19 cellular contexts compared by ENCODE assay signal in genomic region chr2:6202756-6203155, GRCh38.
DNase-seq lines count a peak whose midpoint lies in the region; ATAC-seq, FAIRE-seq and TF ChIP-seq lines count a peak whose summit lies in the region.
"Had no signal": no experiment of that assay in that cellular context is flagged by ENCODE, and none has a peak within 500 bp of the region (broad histone marks: within the 10 kb centered on the region; RNA-seq: fewer than 3 reads in every experiment).

No MANE protein-coding gene starts in this region.

- DNase-seq in Calu3 (no peak), bronchial epithelial cell (ENCODE audit: low read depth) (peak; percentile 35), lower lobe of right lung (no peak), renal cortical epithelial cell (ENCODE audit: low read depth) (peak; percentile 62), dorsolateral prefrontal cortex (no peak), ACHN (no peak)
- no peak for DNase-seq in naive thymus-derived CD8-positive, alpha-beta T cell
- DNase-seq: DND-41, GDM1, HFFc6, KBM-7, NCI-H1105, NCI-H187 treated with DMSO at 0.1 percent for 48 hours, NCI-H2171, NCI-H510A, SIG-M5 had no signal

- intact Hi-C loops in Calu3 (cut with micrococcal nuclease; ENCODE audit: unreplicated experiment) (loop anchor here (5.0 to 10.0 kb wide), 2 partner anchors 100 to 128 kb away; no protein-coding TSS in a partner anchor), lower lobe of right lung (cut with DNase I) (no loop called here), dorsolateral prefrontal cortex (cut with DNase I) (no loop called here)

- H3K27ac Mint-ChIP-seq in Calu3 (ENCODE audit: unreplicated experiment) = peak overlapping the region; percentile 42
- H3K27ac Mint-ChIP-seq in naive thymus-derived CD8-positive, alpha-beta T cell = no peak overlapping the region
- H3K27ac Mint-ChIP-seq: HFFc6 had no signal

- no peaks in the 10 kb centered on the region for H3K4me1 ChIP-seq in lower lobe of right lung

- FAIRE-seq in bronchial epithelial cell (lab: Jason Lieb, UNC) = no peak
- FAIRE-seq: A549, GM12892, RCC 7860 had no signal

- peaks cover 5% of the 10 kb centered on the region for H3K36me3 Mint-ChIP-seq in Calu3 (ENCODE audit: insufficient read depth, unreplicated experiment)
- no peaks in the 10 kb centered on the region for H3K36me3 Mint-ChIP-seq in naive thymus-derived CD8-positive, alpha-beta T cell

- peaks cover 38% of the 10 kb centered on the region for H3K4me1 Mint-ChIP-seq in Calu3 (ENCODE audit: low read depth, unreplicated experiment)
- H3K4me1 Mint-ChIP-seq in naive thymus-derived CD8-positive, alpha-beta T cell = no peaks in the 10 kb centered on the region

- H3K9me3 ChIP-seq in lower lobe of right lung = peaks cover 5% of the 10 kb centered on the region

- H3K27me3 ChIP-seq in bronchial epithelial cell (ENCODE audit: control insufficient read depth, insufficient read depth, low read length) (no peaks in the 10 kb centered on the region), lower lobe of right lung (ENCODE audit: low read depth) (no peaks in the 10 kb centered on the region), dorsolateral prefrontal cortex (peaks cover 0 to 4% (median 0%) of the 10 kb centered on the region in 45 donors)

- ATAC-seq in lower lobe of right lung = peak; percentile 50 to 59
- ATAC-seq in naive thymus-derived CD8-positive, alpha-beta T cell = no peak
- ATAC-seq: A549 had no signal

- peak overlapping the region; percentile 57 for H3K4me3 Mint-ChIP-seq in Calu3 (ENCODE audit: low read depth, unreplicated experiment)
- no peak overlapping the region for H3K4me3 Mint-ChIP-seq in naive thymus-derived CD8-positive, alpha-beta T cell
- H3K4me3 Mint-ChIP-seq: HFFc6 had no signal

- BruUV-seq in Calu3 (replicated peaks; lab: Mats Ljungman, UMichigan) = no TSS peak

- H3K4me3 ChIP-seq in bronchial epithelial cell (ENCODE audit: low read depth, low read length) = no peak overlapping the region
- no peak overlapping the region for H3K4me3 ChIP-seq in lower lobe of right lung
- H3K4me3 ChIP-seq in dorsolateral prefrontal cortex = no peak overlapping the region
- H3K4me3 ChIP-seq: A549 had no signal

- no peaks in the 10 kb centered on the region for H3K36me3 ChIP-seq in bronchial epithelial cell (ENCODE audit: control insufficient read depth, insufficient read depth, low read length)
- no peaks in the 10 kb centered on the region for H3K36me3 ChIP-seq in lower lobe of right lung

- CTCF ChIA-PET in Calu3 (lab: Charles Lee) = no interaction called here

- peaks cover 5% of the 10 kb centered on the region for H3K9me3 Mint-ChIP-seq in Calu3 (ENCODE audit: low read depth, unreplicated experiment)
- H3K9me3 Mint-ChIP-seq in naive thymus-derived CD8-positive, alpha-beta T cell = peaks cover 0 to 15% (median 8%) of the 10 kb centered on the region in 9 donors

- H3K27ac ChIP-seq in lower lobe of right lung = no peak overlapping the region
- no peak overlapping the region for H3K27ac ChIP-seq in dorsolateral prefrontal cortex
- H3K27ac ChIP-seq: A549 had no signal

- in situ Hi-C loops in ACHN (cut with HindIII; ENCODE audit: low pct_ligation_motif_present, low pct_unique_long_range_greater_than_20kb, low sequenced_read_pairs) = no loop called here

- H3K27me3 Mint-ChIP-seq in Calu3 (ENCODE audit: unreplicated experiment) = no peaks in the 10 kb centered on the region
- peaks cover 0 to 5% (median 0%) of the 10 kb centered on the region in 5 donors for H3K27me3 Mint-ChIP-seq in naive thymus-derived CD8-positive, alpha-beta T cell

- TF ChIP-seq CTCF in Calu3 (IDR thresholded peaks at IDR 0.05; ENCODE audit: unreplicated experiment) = no peak
- TF ChIP-seq CTCF in bronchial epithelial cell (IDR thresholded peaks at IDR 0.05; ENCODE audit: insufficient read depth, low read length, severe bottlenecking) = no peak
- TF ChIP-seq CTCF in lower lobe of right lung (IDR thresholded peaks at IDR 0.05) = no peak
- TF ChIP-seq CTCF in dorsolateral prefrontal cortex (IDR thresholded peaks at IDR 0.05 in 54 of 56, conservative IDR thresholded peaks at IDR 0.05 in 2 of 56; ENCODE audit: low read depth in 1 of 56, partially characterized antibody in 56 of 56) = no peak

- POLR2A ChIA-PET in naive thymus-derived CD8-positive, alpha-beta T cell (lab: Charles Lee) = no interaction called here

Comparison
In these comparisons a context has a peak if more than half of its experiments do, and no peak if none do; other contexts are left out.
1. DNase-seq: peak in bronchial epithelial cell (single experiment) and renal cortical epithelial cell (single experiment); none in Calu3 (single experiment), lower lobe of right lung (single experiment), naive thymus-derived CD8-positive, alpha-beta T cell (0 of 10), dorsolateral prefrontal cortex (0 of 10) and ACHN (single experiment).
2. ATAC-seq: peak in lower lobe of right lung (2 of 2); none in naive thymus-derived CD8-positive, alpha-beta T cell (0 of 2).